Comparison of ENCODE assay signal across 19 cellular contexts in the genomic region with DNA sequence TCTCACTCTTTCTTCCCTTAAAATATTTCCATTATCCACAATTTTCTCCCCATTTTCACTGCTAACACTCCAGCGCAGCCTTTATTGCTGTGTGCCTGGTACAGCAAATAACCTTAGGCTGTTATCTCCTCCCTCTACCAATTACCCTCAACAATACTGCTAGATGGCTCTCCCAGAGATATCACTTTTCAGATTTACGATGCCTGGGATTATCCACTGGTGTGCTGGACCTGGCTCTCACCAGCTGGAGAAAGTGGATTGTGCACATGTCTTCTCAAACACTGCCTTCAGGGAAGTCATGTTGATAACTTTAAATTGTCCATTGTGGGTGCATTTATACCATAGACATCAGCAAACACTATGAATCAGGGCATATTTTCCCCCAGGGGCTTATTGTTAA.
"Had no signal": no experiment of that assay in that cellular context is flagged by ENCODE, and none has a peak within 500 bp of the region (broad histone marks: within the 10 kb centered on the region; RNA-seq: fewer than 3 reads in every experiment).

No MANE protein-coding gene starts in this region.

- H3K36me3 ChIP-seq: ascending aorta, breast epithelium, gastroesophageal sphincter, heart right ventricle, left lung, tibial artery had no signal

- H3K9me3 Mint-ChIP-seq: activated naive CD4-positive, alpha-beta T cell treated with anti-CD3 and anti-CD28 coated beads for 36 hours; activated T-helper 2 cell treated with anti-CD3 and anti-CD28 coated beads, Interferon-gamma antibody, Interleukin-2, Interleukin-4, amounts not matched to agents 10 μg/mL and 5 μg/mL and 100 μg/mL, durations not matched to agents 14 hours and 24 hours and 36 hours; stimulated activated naive B cell treated with anti-CD40 and anti-IgM and Interleukin-4, amounts not matched to agents 10 μg/mL and 1 μg/mL and 100 μg/mL, for 72 hours had no signal

- H3K36me3 Mint-ChIP-seq: natural killer cell; stimulated activated naive B cell treated with anti-CD40 and anti-IgM and Interleukin-4, amounts not matched to agents 10 μg/mL and 1 μg/mL and 100 μg/mL, for 72 hours had no signal

- ATAC-seq: gastroesophageal sphincter; heart right ventricle; left lung; natural killer cell; stimulated activated naive B cell treated with anti-CD40 and anti-IgM and Interleukin-4, amounts not matched to agents 10 μg/mL and 1 μg/mL and 100 μg/mL, for 72 hours had no signal

- H3K4me3 Mint-ChIP-seq: activated naive CD4-positive, alpha-beta T cell treated with anti-CD3 and anti-CD28 coated beads for 36 hours; natural killer cell; stimulated activated naive B cell treated with anti-CD40 and anti-IgM and Interleukin-4, amounts not matched to agents 10 μg/mL and 1 μg/mL and 100 μg/mL, for 72 hours had no signal

- H3K27ac ChIP-seq: ascending aorta, breast epithelium, gastroesophageal sphincter, heart right ventricle, left lung, tibial artery, VCaP had no signal

- H3K4me3 ChIP-seq: ascending aorta, breast epithelium, gastroesophageal sphincter, heart right ventricle, left lung, tibial artery had no signal

- H3K27me3 Mint-ChIP-seq: stimulated activated naive B cell treated with anti-CD40 and anti-IgM and Interleukin-4, amounts not matched to agents 10 μg/mL and 1 μg/mL and 100 μg/mL, for 72 hours had no signal

- H3K27ac Mint-ChIP-seq: activated naive CD4-positive, alpha-beta T cell treated with anti-CD3 and anti-CD28 coated beads for 36 hours; activated T-helper 2 cell treated with anti-CD3 and anti-CD28 coated beads, Interferon-gamma antibody, Interleukin-2, Interleukin-4, amounts not matched to agents 10 μg/mL and 5 μg/mL and 100 μg/mL, durations not matched to agents 14 hours and 24 hours and 36 hours; natural killer cell; stimulated activated naive B cell treated with anti-CD40 and anti-IgM and Interleukin-4, amounts not matched to agents 10 μg/mL and 1 μg/mL and 100 μg/mL, for 72 hours had no signal

- H3K4me1 ChIP-seq: ascending aorta, breast epithelium, gastroesophageal sphincter, heart right ventricle, left lung, tibial artery had no signal

- H3K4me1 Mint-ChIP-seq: natural killer cell; stimulated activated naive B cell treated with anti-CD40 and anti-IgM and Interleukin-4, amounts not matched to agents 10 μg/mL and 1 μg/mL and 100 μg/mL, for 72 hours had no signal

- H3K27me3 ChIP-seq: ascending aorta, breast epithelium, gastroesophageal sphincter, heart right ventricle, left lung, tibial artery had no signal

- DNase-seq: activated CD4-positive, alpha-beta T cell treated with anti-CD3 and anti-CD28 coated beads for 1 hour; activated CD4-positive, alpha-beta T cell treated with anti-CD3 and anti-CD28 coated beads, Interleukin-2, amount 50 U/mL, for 4 hours; activated naive CD4-positive, alpha-beta T cell treated with anti-CD3 and anti-CD28 coated beads for 36 hours; activated T-cell treated with anti-CD3 and anti-CD28 coated beads for 4 hours; cerebellar nuclear complex; effector CD8-positive, alpha-beta T cell; heart right ventricle; mammary epithelial cell; natural killer cell; stimulated activated CD4-positive, alpha-beta T cell treated with anti-CD3 and anti-CD28 coated beads, Interleukin-2, amount 100 ng/mL, for 48 hours; stimulated activated naive B cell treated with anti-CD40 and anti-IgM and Interleukin-4, amounts not matched to agents 10 μg/mL and 1 μg/mL and 100 μg/mL, for 72 hours; T-helper 9 cell; tibial artery had no signal

- H3K9me3 ChIP-seq: ascending aorta, breast epithelium, gastroesophageal sphincter, heart right ventricle, left lung, tibial artery had no signal
